In the genomic region with DNA sequence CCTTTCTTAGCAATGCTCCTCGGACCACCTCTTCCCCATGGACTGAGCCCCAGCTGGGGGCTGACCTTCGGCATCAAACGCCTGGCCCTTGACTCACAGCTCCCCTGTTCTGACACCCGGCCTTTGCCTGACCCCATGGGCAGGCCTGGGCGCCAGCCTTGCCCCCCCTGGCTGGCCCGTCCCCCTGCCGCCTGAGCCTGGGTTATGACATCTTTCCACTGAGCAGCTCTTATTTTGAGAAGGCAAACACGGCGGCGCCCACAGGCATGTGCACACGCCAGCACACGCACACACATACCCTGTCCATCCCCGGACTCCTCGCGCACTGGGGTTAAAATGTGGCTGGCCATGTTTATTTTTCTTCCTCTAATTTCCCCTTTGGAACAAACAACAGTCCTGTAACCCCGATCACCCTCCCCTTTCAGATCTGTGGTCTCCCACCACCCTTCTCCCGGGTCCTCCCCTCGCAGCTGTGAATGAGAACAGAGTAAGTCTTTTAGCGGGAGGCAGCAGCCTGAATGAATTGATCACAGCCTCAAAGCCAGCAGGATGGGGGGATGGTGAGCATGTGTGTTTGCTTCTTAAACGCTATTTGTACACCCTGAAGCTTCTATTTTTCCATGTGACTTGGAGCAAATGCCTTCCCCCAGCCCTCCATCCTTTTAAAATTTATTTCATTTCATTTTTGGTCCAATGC, we compare ENCODE assay signal across 8 cellular contexts. TPM values are rescaled to one million over a fixed set of nuclear protein-coding genes. Genes with fewer than 3 reads are reported as not detected.
DNase-seq lines count a peak whose midpoint lies in the region; ATAC-seq and TF ChIP-seq lines count a peak whose summit lies in the region.

No MANE protein-coding gene starts in this region.

- no peak for TF ChIP-seq POLR2A in heart left ventricle (IDR thresholded peaks at IDR 0.05)

- H3K9me3 ChIP-seq in HEK293 (ENCODE audit: control insufficient read depth, insufficient read depth, low read depth, low read length), result no peaks in the 10 kb centered on the region
- no peaks in the 10 kb centered on the region for H3K9me3 ChIP-seq in heart left ventricle

- no peaks in the 10 kb centered on the region for H3K27me3 ChIP-seq in heart left ventricle

- 24 to 32% (median 27%) methylated on average over 20 of the region's 20 CpGs for WGBS in heart left ventricle, 4 donors

- intact Hi-C loops in heart left ventricle (cut with DNase I), result no loop called here

- POLR2A ChIA-PET in HEK293 (lab: Yijun Ruan, JAX), result interaction anchor here (0.7 to 1.7 kb wide), 8 partner anchors 9 to 364 kb away, joined by 3 to 15 read pairs (median 4); a partner anchor contains a TSS

- TF ChIP-seq CTCF in HEK293 (tag by site-specific recombination; IDR thresholded peaks at IDR 0.05) (no peak), WI38 (IDR thresholded peaks at IDR 0.05; ENCODE audit: low read depth, low read length) (no peak), heart left ventricle (IDR thresholded peaks at IDR 0.05) (no peak)

- ATAC-seq in heart left ventricle, result peak; percentile 34 to 69 (median 53)
- ATAC-seq in GM19035 (IDR thresholded peaks at IDR 0.05; ENCODE audit: unreplicated experiment), result no peak
- no peak for ATAC-seq in GM18909 (IDR thresholded peaks at IDR 0.05; ENCODE audit: poor library complexity, unreplicated experiment)
- no peak for ATAC-seq in GM18870 (IDR thresholded peaks at IDR 0.05; ENCODE audit: unreplicated experiment)

- peak; percentile 61 to 70 (median 68) for DNase-seq in heart left ventricle
- peak; percentile 71 for DNase-seq in renal cortical epithelial cell (ENCODE audit: low read depth)
- no peak for DNase-seq in activated naive CD4-positive, alpha-beta T cell (lab: John Stamatoyannopoulos, UW)

- H3K4me1 ChIP-seq in HEK293 (ENCODE audit: control insufficient read depth, insufficient read depth, low read length), result peaks cover 8% of the 10 kb centered on the region
- peaks cover 8 to 85% (median 64%) of the 10 kb centered on the region in 12 donors for H3K4me1 ChIP-seq in heart left ventricle

- CTCF ChIA-PET in HEK293 (lab: Yijun Ruan, JAX), result interaction anchor here (0.8 to 2.9 kb wide), 10 partner anchors 8 to 72 kb away, joined by 3 to 18 read pairs (median 4); no protein-coding TSS in a partner anchor

- H3K4me3 ChIP-seq in HEK293 (ENCODE audit: low read depth, low read length), result no peak overlapping the region
- H3K4me3 ChIP-seq in WI38 (ENCODE audit: low read depth, low read length), result peak overlapping the region; percentile 39
- peak overlapping the region in 1 of 12 donors; percentile 25 for H3K4me3 ChIP-seq in heart left ventricle

- H3K27ac ChIP-seq in HEK293 (ENCODE audit: extremely low read depth, low read depth, low read length) (peak overlapping the region; percentile 17; the same call in 1 of the 2 replicates), heart left ventricle (peak overlapping the region; percentile 62 to 99 (median 87))

- H3K36me3 ChIP-seq in HEK293 (ENCODE audit: control insufficient read depth in 2 of 2, insufficient read depth in 1 of 2, low read length in 2 of 2), result no peaks in the 10 kb centered on the region
- H3K36me3 ChIP-seq in heart left ventricle, result no peaks in the 10 kb centered on the region

TF ChIP-seq in HEK293, 187 proteins besides CTCF, POLR2A, EP300 and RAD21:
- TF ChIP-seq PRDM1 (tag by site-specific recombination; IDR thresholded peaks at IDR 0.05) (no peak), OSR2 (tag by site-specific recombination; IDR thresholded peaks at IDR 0.05) (no peak), ZBTB48 (tag by site-specific recombination; IDR thresholded peaks at IDR 0.05) (no peak), GFI1B (tag by site-specific recombination; IDR thresholded peaks at IDR 0.05) (no peak), ZNF654 (tag by site-specific recombination; IDR thresholded peaks at IDR 0.05; ENCODE audit: low read depth) (no peak), ZNF24 (tag by site-specific recombination; IDR thresholded peaks at IDR 0.05) (no peak), ZNF610 (tag by site-specific recombination; IDR thresholded peaks at IDR 0.05; ENCODE audit: borderline replicate concordance) (no peak), ZNF707 (tag by site-specific recombination; IDR thresholded peaks at IDR 0.05) (no peak), ZNF19 (tag by site-specific recombination; IDR thresholded peaks at IDR 0.05; ENCODE audit: low read depth) (no peak), ZNF561 (tag by site-specific recombination; IDR thresholded peaks at IDR 0.05; ENCODE audit: borderline replicate concordance) (no peak), ZNF239 (tag by site-specific recombination; IDR thresholded peaks at IDR 0.05) (no peak), WT1 (tag by site-specific recombination; IDR thresholded peaks at IDR 0.05) (no peak), ZNF266 (tag by site-specific recombination; IDR thresholded peaks at IDR 0.05; ENCODE audit: low read depth) (no peak), ZNF433 (tag by site-specific recombination; IDR thresholded peaks at IDR 0.05; ENCODE audit: low read depth) (no peak)
- TF ChIP-seq, protein P1, sequence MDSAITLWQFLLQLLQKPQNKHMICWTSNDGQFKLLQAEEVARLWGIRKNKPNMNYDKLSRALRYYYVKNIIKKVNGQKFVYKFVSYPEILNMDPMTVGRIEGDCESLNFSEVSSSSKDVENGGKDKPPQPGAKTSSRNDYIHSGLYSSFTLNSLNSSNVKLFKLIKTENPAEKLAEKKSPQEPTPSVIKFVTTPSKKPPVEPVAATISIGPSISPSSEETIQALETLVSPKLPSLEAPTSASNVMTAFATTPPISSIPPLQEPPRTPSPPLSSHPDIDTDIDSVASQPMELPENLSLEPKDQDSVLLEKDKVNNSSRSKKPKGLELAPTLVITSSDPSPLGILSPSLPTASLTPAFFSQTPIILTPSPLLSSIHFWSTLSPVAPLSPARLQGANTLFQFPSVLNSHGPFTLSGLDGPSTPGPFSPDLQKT (IDR thresholded peaks at IDR 0.05; ENCODE audit: borderline replicate concordance, low read depth, low read length), result no peak
- TF ChIP-seq, protein P2, sequence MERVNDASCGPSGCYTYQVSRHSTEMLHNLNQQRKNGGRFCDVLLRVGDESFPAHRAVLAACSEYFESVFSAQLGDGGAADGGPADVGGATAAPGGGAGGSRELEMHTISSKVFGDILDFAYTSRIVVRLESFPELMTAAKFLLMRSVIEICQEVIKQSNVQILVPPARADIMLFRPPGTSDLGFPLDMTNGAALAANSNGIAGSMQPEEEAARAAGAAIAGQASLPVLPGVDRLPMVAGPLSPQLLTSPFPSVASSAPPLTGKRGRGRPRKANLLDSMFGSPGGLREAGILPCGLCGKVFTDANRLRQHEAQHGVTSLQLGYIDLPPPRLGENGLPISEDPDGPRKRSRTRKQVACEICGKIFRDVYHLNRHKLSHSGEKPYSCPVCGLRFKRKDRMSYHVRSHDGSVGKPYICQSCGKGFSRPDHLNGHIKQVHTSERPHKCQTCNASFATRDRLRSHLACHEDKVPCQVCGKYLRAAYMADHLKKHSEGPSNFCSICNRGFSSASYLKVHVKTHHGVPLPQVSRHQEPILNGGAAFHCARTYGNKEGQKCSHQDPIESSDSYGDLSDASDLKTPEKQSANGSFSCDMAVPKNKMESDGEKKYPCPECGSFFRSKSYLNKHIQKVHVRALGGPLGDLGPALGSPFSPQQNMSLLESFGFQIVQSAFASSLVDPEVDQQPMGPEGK (tag by site-specific recombination; IDR thresholded peaks at IDR 0.05), result no peak
- TF ChIP-seq, protein P3, sequence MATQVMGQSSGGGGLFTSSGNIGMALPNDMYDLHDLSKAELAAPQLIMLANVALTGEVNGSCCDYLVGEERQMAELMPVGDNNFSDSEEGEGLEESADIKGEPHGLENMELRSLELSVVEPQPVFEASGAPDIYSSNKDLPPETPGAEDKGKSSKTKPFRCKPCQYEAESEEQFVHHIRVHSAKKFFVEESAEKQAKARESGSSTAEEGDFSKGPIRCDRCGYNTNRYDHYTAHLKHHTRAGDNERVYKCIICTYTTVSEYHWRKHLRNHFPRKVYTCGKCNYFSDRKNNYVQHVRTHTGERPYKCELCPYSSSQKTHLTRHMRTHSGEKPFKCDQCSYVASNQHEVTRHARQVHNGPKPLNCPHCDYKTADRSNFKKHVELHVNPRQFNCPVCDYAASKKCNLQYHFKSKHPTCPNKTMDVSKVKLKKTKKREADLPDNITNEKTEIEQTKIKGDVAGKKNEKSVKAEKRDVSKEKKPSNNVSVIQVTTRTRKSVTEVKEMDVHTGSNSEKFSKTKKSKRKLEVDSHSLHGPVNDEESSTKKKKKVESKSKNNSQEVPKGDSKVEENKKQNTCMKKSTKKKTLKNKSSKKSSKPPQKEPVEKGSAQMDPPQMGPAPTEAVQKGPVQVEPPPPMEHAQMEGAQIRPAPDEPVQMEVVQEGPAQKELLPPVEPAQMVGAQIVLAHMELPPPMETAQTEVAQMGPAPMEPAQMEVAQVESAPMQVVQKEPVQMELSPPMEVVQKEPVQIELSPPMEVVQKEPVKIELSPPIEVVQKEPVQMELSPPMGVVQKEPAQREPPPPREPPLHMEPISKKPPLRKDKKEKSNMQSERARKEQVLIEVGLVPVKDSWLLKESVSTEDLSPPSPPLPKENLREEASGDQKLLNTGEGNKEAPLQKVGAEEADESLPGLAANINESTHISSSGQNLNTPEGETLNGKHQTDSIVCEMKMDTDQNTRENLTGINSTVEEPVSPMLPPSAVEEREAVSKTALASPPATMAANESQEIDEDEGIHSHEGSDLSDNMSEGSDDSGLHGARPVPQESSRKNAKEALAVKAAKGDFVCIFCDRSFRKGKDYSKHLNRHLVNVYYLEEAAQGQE (tag by site-specific recombination; IDR thresholded peaks at IDR 0.05), result no peak
- TF ChIP-seq, protein P4, sequence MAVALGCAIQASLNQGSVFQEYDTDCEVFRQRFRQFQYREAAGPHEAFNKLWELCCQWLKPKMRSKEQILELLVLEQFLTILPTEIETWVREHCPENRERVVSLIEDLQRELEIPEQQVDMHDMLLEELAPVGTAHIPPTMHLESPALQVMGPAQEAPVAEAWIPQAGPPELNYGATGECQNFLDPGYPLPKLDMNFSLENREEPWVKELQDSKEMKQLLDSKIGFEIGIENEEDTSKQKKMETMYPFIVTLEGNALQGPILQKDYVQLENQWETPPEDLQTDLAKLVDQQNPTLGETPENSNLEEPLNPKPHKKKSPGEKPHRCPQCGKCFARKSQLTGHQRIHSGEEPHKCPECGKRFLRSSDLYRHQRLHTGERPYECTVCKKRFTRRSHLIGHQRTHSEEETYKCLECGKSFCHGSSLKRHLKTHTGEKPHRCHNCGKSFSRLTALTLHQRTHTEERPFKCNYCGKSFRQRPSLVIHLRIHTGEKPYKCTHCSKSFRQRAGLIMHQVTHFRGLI (tag by site-specific recombination; IDR thresholded peaks at IDR 0.05), result no peak

RNA-seq across cellular contexts. Expression of a gene that starts 11.8 kb away (rescaled TPM):
- total RNA-seq in heart left ventricle (100 to 1,000 TPM in 1 of 9 donors, 10 to 100 TPM in 8; 11.8 to 103 (median 18.5) TPM), renal cortical epithelial cell (4.3 and 12.9 TPM in 2 replicates)
- polyA plus RNA-seq in heart left ventricle, result 10 to 100 TPM; 22.9 to 37.9 TPM

RNA-seq across cellular contexts. Expression of a gene that starts 47.8 kb away (rescaled TPM):
- total RNA-seq in heart left ventricle (10 to 100 TPM in 1 of 9 donors, 1 to 10 TPM in 4, under 1 TPM in 2, not detected in 2; 0.29 to 47.1 (median 2.1) TPM), renal cortical epithelial cell (not detected in 2 replicates)
- 1 to 10 TPM; 1.3 to 2.3 TPM for polyA plus RNA-seq in heart left ventricle

Comparison
In these comparisons a context has a peak if more than half of its experiments do, and no peak if none do; other contexts are left out.
1. ATAC-seq: peak in heart left ventricle (4 of 4); none in GM19035 (single experiment), GM18909 (single experiment) and GM18870 (single experiment).
2. DNase-seq: peak in heart left ventricle (5 of 5) and renal cortical epithelial cell (single experiment); none in activated naive CD4-positive, alpha-beta T cell (0 of 4).